In the genomic region with DNA sequence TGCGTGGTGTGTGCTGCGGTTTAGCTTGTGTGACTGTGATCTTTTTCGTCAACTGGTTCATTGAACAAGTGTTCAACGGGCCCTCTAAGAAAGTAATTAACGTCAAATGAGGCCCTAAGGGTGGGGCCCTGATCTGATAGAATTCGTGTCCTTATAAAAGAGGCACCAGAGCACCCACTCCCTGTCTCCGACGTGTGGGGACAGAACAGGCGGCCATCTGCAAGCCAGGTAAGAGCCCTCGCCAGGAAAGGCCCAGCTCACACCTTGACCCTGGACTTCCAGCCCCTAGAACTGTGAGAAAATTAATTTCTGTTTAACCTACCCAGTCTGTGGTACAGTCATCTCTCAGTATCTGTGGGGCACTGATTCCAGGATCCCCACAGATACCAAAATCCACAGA, we compare ENCODE assay signal across 16 cellular contexts. TPM values are rescaled to one million over a fixed set of nuclear protein-coding genes. Genes with fewer than 3 reads are reported as not detected.
DNase-seq lines count a peak whose midpoint lies in the region; ATAC-seq and TF ChIP-seq lines count a peak whose summit lies in the region.
"Had no signal": no experiment of that assay in that cellular context is flagged by ENCODE, and none has a peak within 500 bp of the region (broad histone marks: within the 10 kb centered on the region; RNA-seq: fewer than 3 reads in every experiment).

No MANE protein-coding gene starts in this region.

- H3K27ac ChIP-seq in gastrocnemius medialis = no peak overlapping the region
- H3K27ac ChIP-seq: upper lobe of left lung had no signal

- TF ChIP-seq POLR2A in gastrocnemius medialis (IDR thresholded peaks at IDR 0.05) = no peak

- TF ChIP-seq CTCF in gastrocnemius medialis (IDR thresholded peaks at IDR 0.05 in 4 of 5, conservative IDR thresholded peaks at IDR 0.05 in 1 of 5) = no peak

- H3K36me3 Mint-ChIP-seq in activated naive CD4-positive, alpha-beta T cell treated with anti-CD3 and anti-CD28 coated beads, Interleukin-2, amount 10 ng/mL, durations not matched to agents 7 days and 5 days = peaks cover 2% of the 10 kb centered on the region
- H3K36me3 Mint-ChIP-seq in activated naive CD4-positive, alpha-beta T cell treated with anti-CD3 and anti-CD28 coated beads, Interleukin-2, amount 50 U/mL, for 72 hours = peaks cover 4 to 6% of the 10 kb centered on the region in 2 donors
- H3K36me3 Mint-ChIP-seq in stimulated activated memory B cell treated with anti-CD40 and anti-IgM and Interleukin-4, amounts not matched to agents 10 μg/mL and 1 μg/mL and 100 μg/mL, for 72 hours = no peaks in the 10 kb centered on the region

- peaks cover 15 to 30% (median 22%) of the 10 kb centered on the region in 3 donors for H3K27me3 ChIP-seq in gastrocnemius medialis

- intact Hi-C loops in gastrocnemius medialis (cut with DNase I; ENCODE audit: low total_unique reads) = no loop called here

- peaks cover 0 to 4% of the 10 kb centered on the region in 2 donors for H3K4me1 ChIP-seq in gastrocnemius medialis

- H3K27me3 Mint-ChIP-seq in activated naive CD4-positive, alpha-beta T cell treated with anti-CD3 and anti-CD28 coated beads, Interleukin-2, amount 10 ng/mL, durations not matched to agents 7 days and 5 days = peaks cover 87% of the 10 kb centered on the region
- peaks cover 86% of the 10 kb centered on the region for H3K27me3 Mint-ChIP-seq in stimulated activated memory B cell treated with anti-CD40 and anti-IgM and Interleukin-4, amounts not matched to agents 10 μg/mL and 1 μg/mL and 100 μg/mL, for 72 hours

- ATAC-seq in activated naive CD4-positive, alpha-beta T cell treated with anti-CD3 and anti-CD28 coated beads, Interleukin-2, amount 50 U/mL, for 72 hours = no peak
- no peak for ATAC-seq in stimulated activated memory B cell treated with anti-CD40 and anti-IgM and Interleukin-4, amounts not matched to agents 10 μg/mL and 1 μg/mL and 100 μg/mL, for 72 hours
- ATAC-seq in gastrocnemius medialis = no peak
- ATAC-seq in activated CD4-positive, CD25-positive, alpha-beta regulatory T cell treated with anti-CD3 and anti-CD28 coated beads, Interleukin-2, amount 50 U/mL, for 24 hours = no peak

- DNase-seq in activated naive CD4-positive, alpha-beta T cell treated with anti-CD3 and anti-CD28 coated beads, Interleukin-2, amount 10 ng/mL, durations not matched to agents 7 days and 5 days = no peak
- no peak for DNase-seq in activated naive CD4-positive, alpha-beta T cell treated with anti-CD3 and anti-CD28 coated beads, Interleukin-2, amount 50 U/mL, for 72 hours (ENCODE audit: low spot score in 2 of 2)
- peak; percentile 3 for DNase-seq in NAMALWA (ENCODE audit: low spot score)
- peak; percentile 1 for DNase-seq in germinal center (ENCODE audit: low spot score)
- no peak for DNase-seq in gastrocnemius medialis
- DNase-seq in NK-92 treated with Interleukin-12 subunit alpha and Interleukin-12 subunit beta, amount 100 ng/mL, for 24 hours (lab: John Stamatoyannopoulos, UW) = no peak
- DNase-seq: effector memory CD4-positive, alpha-beta T cell; MV-4-11; NCI-H82; stimulated activated CD4-positive, alpha-beta T cell treated with anti-CD3 and anti-CD28 coated beads, Interleukin-4, amount 100 ng/mL, for 4 hours; T-helper 9 cell had no signal

- CTCF ChIA-PET in activated naive CD4-positive, alpha-beta T cell treated with anti-CD3 and anti-CD28 coated beads, Interleukin-2, amount 10 ng/mL, durations not matched to agents 7 days and 5 days (lab: Charles Lee) = interaction anchor here (1.2 kb wide), 1 partner anchor 35 kb away, joined by 4 read pairs; no protein-coding TSS in a partner anchor

- H3K4me3 ChIP-seq in gastrocnemius medialis = no peak overlapping the region

- H3K36me3 ChIP-seq in gastrocnemius medialis = no peaks in the 10 kb centered on the region
- H3K36me3 ChIP-seq: upper lobe of left lung had no signal

- peaks cover 6% of the 10 kb centered on the region for H3K9me3 Mint-ChIP-seq in activated naive CD4-positive, alpha-beta T cell treated with anti-CD3 and anti-CD28 coated beads, Interleukin-2, amount 10 ng/mL, durations not matched to agents 7 days and 5 days
- H3K9me3 Mint-ChIP-seq in activated naive CD4-positive, alpha-beta T cell treated with anti-CD3 and anti-CD28 coated beads, Interleukin-2, amount 50 U/mL, for 72 hours = peaks cover 0 to 5% of the 10 kb centered on the region in 2 donors
- no peaks in the 10 kb centered on the region for H3K9me3 Mint-ChIP-seq in stimulated activated memory B cell treated with anti-CD40 and anti-IgM and Interleukin-4, amounts not matched to agents 10 μg/mL and 1 μg/mL and 100 μg/mL, for 72 hours

- H3K27ac Mint-ChIP-seq in activated naive CD4-positive, alpha-beta T cell treated with anti-CD3 and anti-CD28 coated beads, Interleukin-2, amount 10 ng/mL, durations not matched to agents 7 days and 5 days = no peak overlapping the region
- no peak overlapping the region for H3K27ac Mint-ChIP-seq in activated naive CD4-positive, alpha-beta T cell treated with anti-CD3 and anti-CD28 coated beads, Interleukin-2, amount 50 U/mL, for 72 hours
- no peak overlapping the region for H3K27ac Mint-ChIP-seq in stimulated activated memory B cell treated with anti-CD40 and anti-IgM and Interleukin-4, amounts not matched to agents 10 μg/mL and 1 μg/mL and 100 μg/mL, for 72 hours
- H3K27ac Mint-ChIP-seq: H9 had no signal

- H3K4me3 Mint-ChIP-seq in activated naive CD4-positive, alpha-beta T cell treated with anti-CD3 and anti-CD28 coated beads, Interleukin-2, amount 10 ng/mL, durations not matched to agents 7 days and 5 days = peak overlapping the region; percentile 18
- peak overlapping the region; percentile 24 for H3K4me3 Mint-ChIP-seq in stimulated activated memory B cell treated with anti-CD40 and anti-IgM and Interleukin-4, amounts not matched to agents 10 μg/mL and 1 μg/mL and 100 μg/mL, for 72 hours

- peaks cover 17% of the 10 kb centered on the region for H3K4me1 Mint-ChIP-seq in activated naive CD4-positive, alpha-beta T cell treated with anti-CD3 and anti-CD28 coated beads, Interleukin-2, amount 10 ng/mL, durations not matched to agents 7 days and 5 days
- peaks cover 27% of the 10 kb centered on the region for H3K4me1 Mint-ChIP-seq in stimulated activated memory B cell treated with anti-CD40 and anti-IgM and Interleukin-4, amounts not matched to agents 10 μg/mL and 1 μg/mL and 100 μg/mL, for 72 hours

- H3K9me3 ChIP-seq in gastrocnemius medialis = no peaks in the 10 kb centered on the region
- H3K9me3 ChIP-seq: upper lobe of left lung had no signal

- in situ Hi-C loops in gastrocnemius medialis (cut with MboI; ENCODE audit: low sequenced_read_pairs in 4 of 4) = no loop called here

RNA-seq across cellular contexts. Expression of a gene that starts 20.4 kb away (rescaled TPM):
- total RNA-seq in activated naive CD4-positive, alpha-beta T cell treated with anti-CD3 and anti-CD28 coated beads, Interleukin-2, amount 50 U/mL, for 72 hours = not detected
- under 1 TPM in 2 of 4 donors, not detected in 2; 0.17 to 0.38 TPM for total RNA-seq in gastrocnemius medialis
- total RNA-seq: activated CD8-positive, alpha-beta memory T cell treated with anti-CD3 and anti-CD28 coated beads for 36 hours had no signal

RNA-seq across cellular contexts. Expression of a gene that starts 55.8 kb away (rescaled TPM):
- total RNA-seq in activated naive CD4-positive, alpha-beta T cell treated with anti-CD3 and anti-CD28 coated beads, Interleukin-2, amount 50 U/mL, for 72 hours = 100 to 1,000 TPM in 1 of 2 donors, 10 to 100 TPM in 1; 66.3 to 112 TPM
- 100 to 1,000 TPM in 1 of 4 donors, 10 to 100 TPM in 3; 47.4 to 115 (median 74.2) TPM for total RNA-seq in gastrocnemius medialis

RNA-seq across cellular contexts. Expression of a gene that starts 57.1 kb away (rescaled TPM):
- total RNA-seq in activated naive CD4-positive, alpha-beta T cell treated with anti-CD3 and anti-CD28 coated beads, Interleukin-2, amount 50 U/mL, for 72 hours = 10 to 100 TPM; 19.9 to 26.1 TPM
- total RNA-seq in gastrocnemius medialis = 1 to 10 TPM; 1.3 to 5.7 (median 2.3) TPM

Comparison
In these comparisons a context has a peak if more than half of its experiments do, and no peak if none do; other contexts are left out.
1. DNase-seq: peak in NAMALWA (single experiment) and germinal center (single experiment); none in activated naive CD4-positive, alpha-beta T cell treated with anti-CD3 and anti-CD28 coated beads, Interleukin-2, amount 10 ng/mL, durations not matched to agents 7 days and 5 days (single experiment), activated naive CD4-positive, alpha-beta T cell treated with anti-CD3 and anti-CD28 coated beads, Interleukin-2, amount 50 U/mL, for 72 hours (0 of 2), gastrocnemius medialis (0 of 2) and NK-92 treated with Interleukin-12 subunit alpha and Interleukin-12 subunit beta, amount 100 ng/mL, for 24 hours (single experiment).